ENCODE assay signal across 10 cellular contexts in genomic region chr18:10518595-10519273, GRCh38. TPM values are rescaled to one million over a fixed set of nuclear protein-coding genes. Genes with fewer than 3 reads are reported as not detected.
DNase-seq lines count a peak whose midpoint lies in the region; ATAC-seq, FAIRE-seq and TF ChIP-seq lines count a peak whose summit lies in the region.
"Had no signal": no experiment of that assay in that cellular context is flagged by ENCODE, and none has a peak within 500 bp of the region (broad histone marks: within the 10 kb centered on the region; RNA-seq: fewer than 3 reads in every experiment).

No MANE protein-coding gene starts in this region.

- H3K9ac ChIP-seq in K562 (ENCODE audit: insufficient read depth in 1 of 2, low read depth in 2 of 2, low read length in 2 of 2): no peak overlapping the region

- H3K4me3 ChIP-seq in K562: no peak overlapping the region
- no peak overlapping the region for H3K4me3 ChIP-seq in transverse colon

- H3K9me3 Mint-ChIP-seq in endothelial cell (ENCODE audit: unreplicated experiment): no peaks in the 10 kb centered on the region

- H3K36me3 ChIP-seq in K562 (ENCODE audit: control insufficient read depth, insufficient read depth, low read length) (no peaks in the 10 kb centered on the region), transverse colon (no peaks in the 10 kb centered on the region)

- no peak overlapping the region for H2AFZ ChIP-seq in K562 (ENCODE audit: low read depth, low read length)

- DNase-seq in DMS 273 (lab: John Stamatoyannopoulos, UW; ENCODE audit: unreplicated experiment) (peak; percentile 78), DMS 273 treated with DMSO at 0.1 percent for 48 hours (lab: John Stamatoyannopoulos, UW) (no peak), K562 (ENCODE audit: extremely low read depth in 1 of 4, low spot score in 3 of 4) (peak; percentile 33 to 48 (median 36)), left kidney (ENCODE audit: low read depth, low spot score) (peak; percentile 91), transverse colon (peak; percentile 27), LoVo (ENCODE audit: low spot score) (no peak), endothelial cell (ENCODE audit: low spot score) (no peak)

- peak; percentile 61 for ATAC-seq in K562
- no peak for ATAC-seq in GM18909 (IDR thresholded peaks at IDR 0.05; ENCODE audit: poor library complexity, unreplicated experiment)

- in situ Hi-C loops in K562 (cut with MboI) (no loop called here), transverse colon (cut with MboI; ENCODE audit: low pct_ligation_motif_present in 1 of 4, low pct_unique_long_range_greater_than_20kb in 1 of 4, low sequenced_read_pairs in 3 of 4) (loop anchor here in 3 of 4 donors (10.0 to 25.0 kb wide), 2 partner anchors 106 to 544 kb away; no protein-coding TSS in a partner anchor)

- peaks cover 15 to 33% of the 10 kb centered on the region in 2 experiments; a peak in 4 of 5 replicates for H3K27me3 ChIP-seq in K562 (ENCODE audit: control insufficient read depth in 2 of 2, insufficient read depth in 2 of 2, low read length in 2 of 2)
- no peaks in the 10 kb centered on the region for H3K27me3 ChIP-seq in transverse colon

- no peak overlapping the region for H3K27ac Mint-ChIP-seq in endothelial cell (ENCODE audit: unreplicated experiment)

- POLR2A ChIA-PET in K562 (lab: Yijun Ruan, JAX): interaction anchor here (0.6 to 1.5 kb wide), 3 partner anchors 11 to 654 kb away, joined by 3 to 5 read pairs (median 3); no protein-coding TSS in a partner anchor

- CTCF ChIA-PET in K562 (lab: Yijun Ruan, JAX; ENCODE audit: low intra/inter-chr PET ratio): interaction anchor here (1.1 to 2.1 kb wide), 2 partner anchors 547 kb away, joined by 3 to 12 read pairs; no protein-coding TSS in a partner anchor

- H3K79me2 ChIP-seq in K562 (ENCODE audit: control insufficient read depth, insufficient read depth, low read length): no peaks in the 10 kb centered on the region

- H3K9me1 ChIP-seq in K562 (ENCODE audit: control insufficient read depth, insufficient read depth, low read length): no peaks in the 10 kb centered on the region

- no peak overlapping the region for H3K4me3 Mint-ChIP-seq in endothelial cell (ENCODE audit: unreplicated experiment)

- H3K36me3 Mint-ChIP-seq in endothelial cell (ENCODE audit: low read depth, unreplicated experiment): no peaks in the 10 kb centered on the region

- BruUV-seq in K562 (replicated peaks; lab: Mats Ljungman, UMichigan): no TSS peak

- no peak overlapping the region for H3K4me2 ChIP-seq in K562 (ENCODE audit: insufficient read depth, low read length)

- no peaks in the 10 kb centered on the region for H4K20me1 ChIP-seq in K562 (replicated peaks; ENCODE audit: control insufficient read depth, insufficient read depth, low read length)

- peak; percentile 51 to 69 for TF ChIP-seq RAD21 in K562 (CRISPR knock-in tag; conservative IDR thresholded peaks at IDR 0.05 in 1 of 2, IDR thresholded peaks at IDR 0.05 in 1 of 2)

- H3K4me1 ChIP-seq in K562 (replicated peaks in 1 of 2; ENCODE audit: control insufficient read depth in 2 of 2, insufficient read depth in 2 of 2, low read length in 2 of 2) (no peaks in the 10 kb centered on the region; a peak in 1 of 5 replicates), transverse colon (peaks cover 0 to 21% (median 6%) of the 10 kb centered on the region in 4 donors)

- TF ChIP-seq EP300 in K562 (IDR thresholded peaks at IDR 0.05; ENCODE audit: low read length) (no peak), transverse colon (IDR thresholded peaks at IDR 0.05; ENCODE audit: low read depth) (no peak)

- peaks cover 4% of the 10 kb centered on the region for H3K27me3 Mint-ChIP-seq in endothelial cell (ENCODE audit: unreplicated experiment)

- no peak for FAIRE-seq in K562 (lab: Jason Lieb, UNC)
- FAIRE-seq: colon had no signal

- H3K9me3 ChIP-seq in K562 (replicated peaks; ENCODE audit: control insufficient read depth, insufficient read depth, low read depth, low read length) (no peaks in the 10 kb centered on the region), transverse colon (no peaks in the 10 kb centered on the region)

- 1% methylated on average over 12 of the region's 12 CpGs for WGBS in K562 (ENCODE audit: insufficient coverage, low coverage, missing lambda C conversion rate)
- WGBS in transverse colon (ENCODE audit: low coverage in 1 of 2), 2 donors: 48 to 60% methylated on average over 6 to 12 of the region's 12 CpGs

- TF ChIP-seq POLR2A in K562 (conservative IDR thresholded peaks at IDR 0.05): no peak
- TF ChIP-seq POLR2A in transverse colon (IDR thresholded peaks at IDR 0.05): no peak

- H3K4me1 Mint-ChIP-seq in endothelial cell (ENCODE audit: unreplicated experiment): peaks cover 9% of the 10 kb centered on the region

- TF ChIP-seq CTCF in K562 (IDR thresholded peaks at IDR 0.05 in 2 of 3, conservative IDR thresholded peaks at IDR 0.05 in 1 of 3; ENCODE audit: insufficient read depth in 2 of 3, low read depth in 1 of 3, low read length in 3 of 3) (peak; percentile 32 to 44 (median 40); a peak in 3 of 6 replicates), transverse colon (IDR thresholded peaks at IDR 0.05) (peak in 1 of 5 experiments; percentile 13), endothelial cell (IDR thresholded peaks at IDR 0.05; ENCODE audit: unreplicated experiment) (no peak)

- intact Hi-C loops in K562 (cut with micrococcal nuclease): no loop called here
- intact Hi-C loops in transverse colon (cut with DNase I; ENCODE audit: low total_unique reads): no loop called here

- no peak overlapping the region for H3K27ac ChIP-seq in K562 (ENCODE audit: extremely low read depth, low read depth, low read length)
- peak overlapping the region; percentile 26 to 65 (median 42) for H3K27ac ChIP-seq in transverse colon
- H3K27ac ChIP-seq: 22Rv1 had no signal

TF ChIP-seq in K562, 482 proteins besides CTCF, POLR2A, EP300 and RAD21 (continues in another document):
- TF ChIP-seq CCAR2 (IDR thresholded peaks at IDR 0.05; ENCODE audit: low read depth, low read length) (no peak), MAFG (tag; conservative IDR thresholded peaks at IDR 0.05) (0 out of 2 replicates have a peak, but pooled peaks have one; percentile 28), FOXA3 (CRISPR knock-in tag; conservative IDR thresholded peaks at IDR 0.05 in 1 of 2, IDR thresholded peaks at IDR 0.05 in 1 of 2) (no peak), HDAC8 (tag; IDR thresholded peaks at IDR 0.05) (no peak), TFAM (CRISPR knock-in tag; conservative IDR thresholded peaks at IDR 0.05) (no peak), MEIS2 (IDR thresholded peaks at IDR 0.05; ENCODE audit: partially characterized antibody) (no peak), ZNF699 (CRISPR knock-in tag; IDR thresholded peaks at IDR 0.05; ENCODE audit: insufficient replicate concordance) (no peak), RFX5 (IDR thresholded peaks at IDR 0.05; ENCODE audit: low read depth, low read length) (no peak), TAF15 (IDR thresholded peaks at IDR 0.05; ENCODE audit: low read depth, low read length) (no peak), ETS1 (conservative IDR thresholded peaks at IDR 0.05; ENCODE audit: control insufficient read depth, low read depth, low read length) (no peak), ZBTB43 (CRISPR knock-in tag; IDR thresholded peaks at IDR 0.05) (no peak), FOXA1 (IDR thresholded peaks at IDR 0.05; ENCODE audit: borderline replicate concordance) (no peak), STAG1 (CRISPR knock-in tag; IDR thresholded peaks at IDR 0.05; ENCODE audit: borderline replicate concordance) (peak; percentile 54; the same call in 1 of the 2 replicates)

RNA-seq across cellular contexts. Expression of gene NAPG, which starts 7.1 kb away (rescaled TPM):
- 31.3 and 105 TPM in 2 replicates for total RNA-seq in K562 (2011; cell fraction: chromatin; rRNA removed; ENCODE audit: low replicate concordance)
- total RNA-seq in K562 (2011; cell fraction: nucleolus; rRNA removed): 23.2 and 26.1 TPM in 2 replicates
- 51.0 and 88.7 TPM in 2 replicates for total RNA-seq in K562 (2011; cell fraction: nucleoplasm; rRNA removed)
- total RNA-seq in K562 (2014; rRNA removed) (31.6 and 37.1 TPM in 2 replicates), K562 (2014; rRNA removed; fragmentation: Illumina TruSeq; extraction: Trizol) (63.3 and 71.6 TPM in 2 replicates), K562 (2015; rRNA removed; fragmentation: Illumina TruSeq; extraction: Trizol) (55.1 and 61.7 TPM in 2 replicates), K562 (2021) (42.9 and 45.8 TPM in 2 replicates), transverse colon (10 to 100 TPM; 28.9 to 47.5 (median 41.1) TPM), endothelial cell (ENCODE audit: unreplicated experiment) (33.6 TPM)
- polyA plus RNA-seq in K562 (2011; rRNA removed) (47.3 and 55.3 TPM in 2 replicates), K562 (2014; fragmentation: Illumina TruSeq; extraction: Trizol) (34.3 and 38.2 TPM in 2 replicates), K562 (2014; fragmentation: Nextera tagmentation; extraction: Ambion mirVana) (10 to 100 TPM; 50.9 to 52.4 TPM), K562 (2014; rRNA removed) (38.6 and 39.9 TPM in 2 replicates)
- polyA plus RNA-seq in K562 (2011; cell fraction: cytosol; rRNA removed): 8.8 and 19.0 TPM in 2 replicates
- polyA plus RNA-seq in K562 (2011; cell fraction: nucleus; rRNA removed): 21.9 and 29.5 TPM in 2 replicates
- polyA plus RNA-seq in K562 (2012): 23.2 and 27.2 TPM in 2 replicates
- 38.5 and 44.8 TPM in 2 replicates for polyA minus RNA-seq in K562 (2011; rRNA and poly(A)+ RNA removed)
- 15.2 and 21.4 TPM in 2 replicates for polyA minus RNA-seq in K562 (2011; cell fraction: cytosol; rRNA and poly(A)+ RNA removed)
- 21.9 and 35.9 TPM in 2 replicates for polyA minus RNA-seq in K562 (2011; cell fraction: nucleus; rRNA and poly(A)+ RNA removed)

Comparison
In these comparisons a context has a peak if more than half of its experiments do, and no peak if none do; other contexts are left out.
1. DNase-seq: peak in DMS 273 (single experiment), K562 (4 of 4), left kidney (single experiment) and transverse colon (single experiment); none in DMS 273 treated with DMSO at 0.1 percent for 48 hours (single experiment), LoVo (single experiment) and endothelial cell (single experiment).